ENCODE assay signal across 17 cellular contexts in genomic region chr2:27798476-27798875, GRCh38. TPM values are rescaled to one million over a fixed set of nuclear protein-coding genes. Genes with fewer than 3 reads are reported as not detected.
DNase-seq lines count a peak whose midpoint lies in the region; ATAC-seq, FAIRE-seq and TF ChIP-seq lines count a peak whose summit lies in the region.
"Had no signal": no experiment of that assay in that cellular context is flagged by ENCODE, and none has a peak within 500 bp of the region (broad histone marks: within the 10 kb centered on the region; RNA-seq: fewer than 3 reads in every experiment).

No MANE protein-coding gene starts in this region.

- no peak for TF ChIP-seq POLR2A in HCT116 (IDR thresholded peaks at IDR 0.05; ENCODE audit: borderline replicate concordance, extremely low read depth, insufficient read depth, insufficient read length)

- no peak for TF ChIP-seq CTCF in HCT116 (IDR thresholded peaks at IDR 0.05 in 2 of 3, conservative IDR thresholded peaks at IDR 0.05 in 1 of 3; ENCODE audit: borderline replicate concordance in 1 of 3, insufficient read depth in 1 of 3, low read depth in 2 of 3, low read length in 2 of 3)
- TF ChIP-seq CTCF in RWPE2 (IDR thresholded peaks at IDR 0.05; ENCODE audit: poor library complexity, severe bottlenecking), result no peak
- TF ChIP-seq CTCF in kidney (IDR thresholded peaks at IDR 0.05; ENCODE audit: borderline replicate concordance, extremely low read depth, insufficient read depth), result no peak

- H3K79me2 ChIP-seq in HCT116 (ENCODE audit: insufficient read depth, low read length), result no peaks in the 10 kb centered on the region

- no peak for FAIRE-seq in kidney (lab: Jason Lieb, UNC)
- FAIRE-seq: endometrium, G401.6 had no signal

- CTCF ChIA-PET in HCT116 (lab: Charles Lee), result no interaction called here

- peak overlapping the region; percentile 31; the same call in 1 of the 2 replicates for H3K9ac ChIP-seq in HCT116 (ENCODE audit: low read length)
- H3K9ac ChIP-seq in kidney (ENCODE audit: low read length in 2 of 2), result no peak overlapping the region
- H3K9ac ChIP-seq in stomach smooth muscle (ENCODE audit: low read length in 2 of 2), result no peak overlapping the region

- no peaks in the 10 kb centered on the region for H4K20me1 ChIP-seq in HCT116 (ENCODE audit: insufficient read depth)

- H2AFZ ChIP-seq in HCT116 (ENCODE audit: low read depth, low read length, poor library complexity, severe bottlenecking), result no peak overlapping the region

- intact Hi-C loops in HCT116 (cut with micrococcal nuclease) (no loop called here), kidney (cut with DNase I) (no loop called here)

- ATAC-seq in HCT116 (no peak), RWPE2 (ENCODE audit: low read depth) (no peak)
- ATAC-seq: CD8-positive, alpha-beta T cell had no signal

- POLR2A ChIA-PET in HCT116 (lab: Charles Lee), result no interaction called here

- peak overlapping the region in 1 of 2 experiments; percentile 35; a peak in 2 of 4 replicates for H3K4me3 ChIP-seq in HCT116 (replicated peaks in 1 of 2; ENCODE audit: low read depth in 1 of 2, low read length in 2 of 2)
- no peak overlapping the region for H3K4me3 ChIP-seq in RWPE2 (ENCODE audit: severe bottlenecking)
- H3K4me3 ChIP-seq in kidney (ENCODE audit: low read length in 2 of 2), result no peak overlapping the region
- H3K4me3 ChIP-seq in stomach smooth muscle (ENCODE audit: low read length in 2 of 2), result no peak overlapping the region
- H3K4me3 ChIP-seq: ovary had no signal

- RAD21 ChIA-PET in HCT116 (lab: Charles Lee; ENCODE audit: low non-redundant PET in 1 of 2, low total read pairs in 2 of 2, uncharacterized antibody in 2 of 2, unreplicated experiment in 2 of 2), result interaction anchor here in 1 of 2 experiments (0.6 kb wide), 1 partner anchor 629 kb away, joined by 3 read pairs; no protein-coding TSS in a partner anchor

- H3K27me3 ChIP-seq in HCT116 (ENCODE audit: insufficient read depth, low read length) (no peaks in the 10 kb centered on the region), RWPE2 (ENCODE audit: insufficient read depth, poor library complexity, severe bottlenecking) (no peaks in the 10 kb centered on the region), stomach smooth muscle (ENCODE audit: control insufficient read depth in 1 of 2, insufficient read depth in 2 of 2, low read length in 2 of 2) (no peaks in the 10 kb centered on the region)
- H3K27me3 ChIP-seq: ovary had no signal

- no peak for DNase-seq in HCT116 (ENCODE audit: low read depth, low spot score)
- DNase-seq in RWPE2 (ENCODE audit: low spot score), result no peak
- DNase-seq in kidney, result no peak
- no peak for DNase-seq in DMS53 treated with DMSO at 0.1 percent for 48 hours (lab: John Stamatoyannopoulos, UW; ENCODE audit: unreplicated experiment)
- DNase-seq in activated CD8-positive, alpha-beta memory T cell treated with anti-CD3 and anti-CD28 coated beads, Interleukin-2, amount 50 U/mL, for 48 hours, result no peak
- no peak for DNase-seq in NCI-H1417 treated with DMSO at 0.1 percent for 48 hours (lab: John Stamatoyannopoulos, UW)
- no peak for DNase-seq in NCI-H446 (lab: John Stamatoyannopoulos, UW)
- DNase-seq: activated CD8-positive, alpha-beta memory T cell treated with anti-CD3 and anti-CD28 coated beads for 24 hours; activated naive CD4-positive, alpha-beta T cell treated with anti-CD3 and anti-CD28 coated beads for 36 hours; CD8-positive, alpha-beta T cell; NCI-H146; NCI-H510A treated with DMSO at 0.1 percent for 48 hours; stimulated activated CD4-positive, alpha-beta T cell treated with anti-CD3 and anti-CD28 coated beads, Interleukin-1b, Interleukin-23, amount 100 ng/mL, for 48 hours had no signal

- peak overlapping the region; percentile 69 for H3K4me2 ChIP-seq in HCT116 (ENCODE audit: low read length)

- H3K9me2 ChIP-seq in HCT116 (ENCODE audit: insufficient read depth), result no peaks in the 10 kb centered on the region

- H3K36me3 ChIP-seq in HCT116 (ENCODE audit: control insufficient read depth in 1 of 2, insufficient read depth in 2 of 2, low read length in 2 of 2), result no peaks in the 10 kb centered on the region
- no peaks in the 10 kb centered on the region for H3K36me3 ChIP-seq in RWPE2 (ENCODE audit: low read depth)
- no peaks in the 10 kb centered on the region for H3K36me3 ChIP-seq in kidney (ENCODE audit: control insufficient read depth in 1 of 2, insufficient read depth in 2 of 2, low read length in 2 of 2)
- H3K36me3 ChIP-seq in stomach smooth muscle (ENCODE audit: control insufficient read depth in 2 of 2, insufficient read depth in 2 of 2, low read length in 2 of 2), result no peaks in the 10 kb centered on the region
- H3K36me3 ChIP-seq: ovary had no signal

- BruUV-seq in HCT116 (replicated peaks; lab: Mats Ljungman, UMichigan), result no TSS peak

- H3K27ac ChIP-seq in HCT116 (ENCODE audit: low read depth, low read length) (peak overlapping the region; percentile 2; the same call in 1 of the 2 replicates), RWPE2 (ENCODE audit: poor library complexity, severe bottlenecking) (peak overlapping the region; percentile 99), kidney (ENCODE audit: low read depth in 2 of 2, low read length in 2 of 2) (peak overlapping the region; percentile 33 to 67), stomach smooth muscle (ENCODE audit: low read length) (peak overlapping the region; percentile 79)
- H3K27ac ChIP-seq: ovary had no signal

- TF ChIP-seq RAD21 in HCT116 (IDR thresholded peaks at IDR 0.05; ENCODE audit: low read depth), result no peak

- H3K4me1 ChIP-seq in HCT116 (ENCODE audit: control insufficient read depth in 1 of 2, insufficient read depth in 2 of 2, low read length in 2 of 2), result peaks cover 20 to 65% of the 10 kb centered on the region in 2 experiments
- H3K4me1 ChIP-seq in RWPE2 (ENCODE audit: insufficient read depth, poor library complexity, severe bottlenecking), result peaks cover 20% of the 10 kb centered on the region
- H3K4me1 ChIP-seq in kidney (ENCODE audit: control insufficient read depth in 1 of 2, insufficient read depth in 1 of 2, low read depth in 1 of 2, low read length in 2 of 2), result peaks cover 6 to 10% of the 10 kb centered on the region in 2 donors
- peaks cover 58% of the 10 kb centered on the region for H3K4me1 ChIP-seq in stomach smooth muscle (ENCODE audit: control insufficient read depth, insufficient read depth, low read length)

- H3K9me3 ChIP-seq in HCT116 (ENCODE audit: control insufficient read depth in 1 of 2, insufficient read depth in 1 of 2, low read depth in 1 of 2, low read length in 2 of 2) (no peaks in the 10 kb centered on the region), RWPE2 (ENCODE audit: severe bottlenecking) (no peaks in the 10 kb centered on the region), kidney (ENCODE audit: control insufficient read depth in 1 of 2, low read length in 2 of 2) (no peaks in the 10 kb centered on the region), stomach smooth muscle (ENCODE audit: control insufficient read depth in 2 of 2, low read length in 2 of 2) (no peaks in the 10 kb centered on the region)
- H3K9me3 ChIP-seq: ovary had no signal

TF ChIP-seq in HCT116, 20 proteins besides CTCF, POLR2A, EP300 and RAD21:
- TF ChIP-seq CBX3 (IDR thresholded peaks at IDR 0.05; ENCODE audit: low read depth) (no peak), ATF3 (IDR thresholded peaks at IDR 0.05) (no peak)

RNA-seq across cellular contexts. Expression of gene MRPL33, which starts 27.0 kb away (rescaled TPM):
- total RNA-seq in HCT116 (2021; ENCODE audit: unreplicated experiment), result 66.3 TPM
- 26.1 and 35.9 TPM in 2 replicates for polyA plus RNA-seq in HCT116 (2012)
- total RNA-seq in kidney, result 107 TPM
- polyA plus RNA-seq in kidney (ENCODE audit: insufficient read depth, low read depth, low replicate concordance), result 312 TPM

Comparison
In these comparisons a context has a peak if more than half of its experiments do, and no peak if none do; other contexts are left out.
1. H3K27ac ChIP-seq: peak in every context shown above with its lines; median percentile 99 in RWPE2; 79 in stomach smooth muscle; 50 in kidney; 2 in HCT116.